Comparison of ENCODE assay signal across 1 cellular context in the genomic region with DNA sequence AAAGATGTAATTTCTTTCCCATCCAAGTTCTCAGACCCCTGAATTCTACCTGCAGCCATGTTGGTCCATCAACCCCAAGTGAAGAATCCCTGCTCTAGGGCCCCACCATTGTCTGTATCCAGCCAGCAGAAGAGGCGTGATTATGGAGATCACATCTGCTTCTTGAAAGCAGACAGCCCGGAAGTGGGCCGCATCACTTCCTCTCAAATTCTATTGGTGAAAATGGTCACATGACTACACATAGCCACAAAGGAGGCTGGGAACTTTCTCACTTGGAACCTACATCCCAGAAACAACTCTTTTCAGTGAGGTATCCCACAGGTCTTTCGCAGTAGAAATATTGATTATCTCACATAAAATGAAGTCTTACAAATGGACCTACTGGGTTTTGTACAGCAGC.
A peak's percentile ranks its signal among the peaks of the same experiment; 100 is the strongest.
TF ChIP-seq lines count a peak whose summit lies in the region.

No MANE protein-coding gene starts in this region.

TF ChIP-seq in Ishikawa, 13 proteins besides CTCF, POLR2A, EP300 and RAD21:
- no peak for TF ChIP-seq NFIC (IDR thresholded peaks at IDR 0.05)
- TF ChIP-seq, protein P1, sequence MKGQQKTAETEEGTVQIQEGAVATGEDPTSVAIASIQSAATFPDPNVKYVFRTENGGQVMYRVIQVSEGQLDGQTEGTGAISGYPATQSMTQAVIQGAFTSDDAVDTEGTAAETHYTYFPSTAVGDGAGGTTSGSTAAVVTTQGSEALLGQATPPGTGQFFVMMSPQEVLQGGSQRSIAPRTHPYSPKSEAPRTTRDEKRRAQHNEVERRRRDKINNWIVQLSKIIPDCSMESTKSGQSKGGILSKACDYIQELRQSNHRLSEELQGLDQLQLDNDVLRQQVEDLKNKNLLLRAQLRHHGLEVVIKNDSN (IDR thresholded peaks at IDR 0.05): peak; percentile 70
